18 cellular contexts compared by ENCODE assay signal in the genomic region with DNA sequence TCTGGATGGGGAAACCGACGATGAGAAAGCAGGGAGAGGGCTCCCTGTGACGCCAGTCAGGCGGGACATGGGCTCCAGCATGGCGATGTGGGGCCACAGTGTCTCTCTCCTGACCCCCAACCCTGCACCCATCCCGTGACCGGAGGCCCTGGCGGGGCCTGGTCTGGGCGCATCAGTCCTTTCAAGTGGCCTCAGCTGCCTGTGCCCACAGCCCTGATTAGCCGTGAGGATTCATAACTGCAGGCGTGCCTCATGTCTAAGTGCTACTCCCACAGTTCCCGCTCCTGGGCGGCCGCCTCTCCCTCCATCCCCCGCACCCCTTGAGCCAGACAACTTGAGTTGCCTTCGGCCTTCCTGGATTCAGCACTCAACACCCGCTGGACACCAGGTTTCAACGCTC.
"Had no signal": no experiment of that assay in that cellular context is flagged by ENCODE, and none has a peak within 500 bp of the region (broad histone marks: within the 10 kb centered on the region; RNA-seq: fewer than 3 reads in every experiment).

No MANE protein-coding gene starts in this region.

- ATAC-seq: activated naive CD8-positive, alpha-beta T cell treated with anti-CD3 and anti-CD28 coated beads, Interleukin-2, amount 50 U/mL, for 24 hours; mucosa of descending colon; natural killer cell treated with Interleukin-12 subunit alpha and Interleukin-12 subunit beta and Interleukin-15 and Interleukin-18, amount 100 ng/mL, for 72 hours had no signal

- H3K36me3 Mint-ChIP-seq: immature natural killer cell; natural killer cell treated with Interleukin-12 subunit alpha and Interleukin-12 subunit beta and Interleukin-15 and Interleukin-18, amount 100 ng/mL, for 72 hours had no signal

- H3K27ac ChIP-seq: ascending aorta, breast epithelium, coronary artery, esophagus muscularis mucosa, tibial artery, VCaP had no signal

- H3K27ac Mint-ChIP-seq: activated naive CD8-positive, alpha-beta T cell treated with anti-CD3 and anti-CD28 coated beads, Interleukin-2, amount 50 U/mL, for 24 hours; natural killer cell treated with Interleukin-12 subunit alpha and Interleukin-12 subunit beta and Interleukin-15 and Interleukin-18, amount 100 ng/mL, for 72 hours had no signal

- H3K4me3 ChIP-seq: ascending aorta, breast epithelium, coronary artery, esophagus muscularis mucosa, mucosa of descending colon, tibial artery had no signal

- H3K9me3 Mint-ChIP-seq: activated naive CD8-positive, alpha-beta T cell treated with anti-CD3 and anti-CD28 coated beads, Interleukin-2, amount 50 U/mL, for 24 hours; immature natural killer cell; natural killer cell treated with Interleukin-12 subunit alpha and Interleukin-12 subunit beta and Interleukin-15 and Interleukin-18, amount 100 ng/mL, for 72 hours had no signal

- H3K27me3 ChIP-seq: ascending aorta, breast epithelium, esophagus muscularis mucosa, tibial artery had no signal

- H3K4me3 Mint-ChIP-seq: activated naive CD8-positive, alpha-beta T cell treated with anti-CD3 and anti-CD28 coated beads, Interleukin-2, amount 50 U/mL, for 24 hours; immature natural killer cell; natural killer cell treated with Interleukin-12 subunit alpha and Interleukin-12 subunit beta and Interleukin-15 and Interleukin-18, amount 100 ng/mL, for 72 hours had no signal

- H3K4me1 ChIP-seq: breast epithelium had no signal

- H3K27me3 Mint-ChIP-seq: activated naive CD8-positive, alpha-beta T cell treated with anti-CD3 and anti-CD28 coated beads, Interleukin-2, amount 50 U/mL, for 24 hours; natural killer cell treated with Interleukin-12 subunit alpha and Interleukin-12 subunit beta and Interleukin-15 and Interleukin-18, amount 100 ng/mL, for 72 hours had no signal

- H3K36me3 ChIP-seq: ascending aorta, breast epithelium, tibial artery had no signal

- H3K4me1 Mint-ChIP-seq: activated naive CD8-positive, alpha-beta T cell treated with anti-CD3 and anti-CD28 coated beads, Interleukin-2, amount 50 U/mL, for 24 hours had no signal

- H3K9me3 ChIP-seq: ascending aorta, breast epithelium, esophagus muscularis mucosa, mucosa of descending colon, tibial artery had no signal

- DNase-seq: activated CD4-positive, alpha-beta T cell treated with anti-CD3 and anti-CD28 coated beads for 1 hour; activated naive CD4-positive, alpha-beta T cell; activated naive CD8-positive, alpha-beta T cell treated with anti-CD3 and anti-CD28 coated beads, Interleukin-2, amount 50 U/mL, for 24 hours; effector CD4-positive, alpha-beta T cell; immature natural killer cell; kidney glomerular epithelial cell; mesenchymal stem cell; nucleus accumbens; stimulated activated naive CD4-positive, alpha-beta T cell treated with Interleukin-2 at 50 U/mL for 16 hours; T-helper 2 cell; tibial artery had no signal
